In genomic region chr5:132056610-132057497, GRCh38 we compare ENCODE assay signal across 1 cellular context.
TF ChIP-seq lines count a peak whose summit lies in the region.

No MANE protein-coding gene starts in this region.

TF ChIP-seq in K562, 482 proteins besides CTCF, POLR2A, EP300 and RAD21:
- TF ChIP-seq MAZ (CRISPR knock-in tag; conservative IDR thresholded peaks at IDR 0.05 in 1 of 2, IDR thresholded peaks at IDR 0.05 in 1 of 2) (no peak), ESRRA (IDR thresholded peaks at IDR 0.05; ENCODE audit: borderline replicate concordance, low read depth) (peak; percentile 32; the same call in 1 of the 2 replicates)
